ENCODE assay signal across 24 cellular contexts in genomic region chr7:91778416-91778815, GRCh38.
"Had no signal": no experiment of that assay in that cellular context is flagged by ENCODE, and none has a peak within 500 bp of the region (broad histone marks: within the 10 kb centered on the region; RNA-seq: fewer than 3 reads in every experiment).

No MANE protein-coding gene starts in this region.

- H3K36me3 Mint-ChIP-seq: natural killer cell treated with Interleukin-12 subunit alpha and Interleukin-12 subunit beta and Interleukin-15 and Interleukin-18, amount 100 ng/mL, for 72 hours; stimulated activated effector memory CD8-positive, alpha-beta T cell treated with anti-CD3 and anti-CD28 coated beads, Interleukin-12 subunit alpha, Interleukin-12 subunit beta, amount 100 ng/mL, for 72 hours had no signal

- H3K4me1 Mint-ChIP-seq: stimulated activated effector memory CD8-positive, alpha-beta T cell treated with anti-CD3 and anti-CD28 coated beads, Interleukin-12 subunit alpha, Interleukin-12 subunit beta, amount 100 ng/mL, for 72 hours had no signal

- H3K27me3 ChIP-seq: dorsolateral prefrontal cortex, esophagus muscularis mucosa, foreskin keratinocyte, heart right ventricle, left lung, sigmoid colon, stomach, thyroid gland had no signal

- H3K9me3 ChIP-seq: esophagus muscularis mucosa, left lung, psoas muscle, sigmoid colon, stomach, thyroid gland had no signal

- H3K27ac Mint-ChIP-seq: natural killer cell treated with Interleukin-12 subunit alpha and Interleukin-12 subunit beta and Interleukin-15 and Interleukin-18, amount 100 ng/mL, for 72 hours; stimulated activated effector memory CD8-positive, alpha-beta T cell treated with anti-CD3 and anti-CD28 coated beads, Interleukin-12 subunit alpha, Interleukin-12 subunit beta, amount 100 ng/mL, for 72 hours had no signal

- ATAC-seq: foreskin keratinocyte; left cardiac atrium; left lung; natural killer cell treated with Interleukin-12 subunit alpha and Interleukin-12 subunit beta and Interleukin-15 and Interleukin-18, amount 100 ng/mL, for 72 hours; psoas muscle; right cardiac atrium; stimulated activated effector memory CD8-positive, alpha-beta T cell treated with anti-CD3 and anti-CD28 coated beads, Interleukin-12 subunit alpha, Interleukin-12 subunit beta, amount 100 ng/mL, for 72 hours had no signal

- H3K36me3 ChIP-seq: esophagus muscularis mucosa, heart right ventricle, left lung, sigmoid colon, stomach, thyroid gland had no signal

- H3K4me3 Mint-ChIP-seq: natural killer cell treated with Interleukin-12 subunit alpha and Interleukin-12 subunit beta and Interleukin-15 and Interleukin-18, amount 100 ng/mL, for 72 hours; stimulated activated effector memory CD8-positive, alpha-beta T cell treated with anti-CD3 and anti-CD28 coated beads, Interleukin-12 subunit alpha, Interleukin-12 subunit beta, amount 100 ng/mL, for 72 hours had no signal

- H3K9me3 Mint-ChIP-seq: natural killer cell treated with Interleukin-12 subunit alpha and Interleukin-12 subunit beta and Interleukin-15 and Interleukin-18, amount 100 ng/mL, for 72 hours; stimulated activated effector memory CD8-positive, alpha-beta T cell treated with anti-CD3 and anti-CD28 coated beads, Interleukin-12 subunit alpha, Interleukin-12 subunit beta, amount 100 ng/mL, for 72 hours had no signal

- FAIRE-seq: islet of Langerhans had no signal

- DNase-seq: cerebellar nuclear complex; cortex of kidney; dorsolateral prefrontal cortex; effector CD4-positive, alpha-beta T cell; foreskin keratinocyte; glutamatergic neuron; heart right ventricle; hippocampal formation; left cardiac atrium; left lung; mesenchymal stem cell; nucleus accumbens; psoas muscle; right cardiac atrium; sigmoid colon; stimulated activated CD4-positive, alpha-beta T cell treated with anti-CD3 and anti-CD28 coated beads, Interleukin-2, amount 100 ng/mL, for 24 hours; stimulated activated CD4-positive, alpha-beta T cell treated with anti-CD3 and anti-CD28 coated beads, Interleukin-4, amount 100 ng/mL, for 24 hours; stimulated activated naive CD4-positive, alpha-beta T cell treated with Interleukin-2 at 50 U/mL for 16 hours; stomach; thyroid gland had no signal

- H3K4me3 ChIP-seq: dorsolateral prefrontal cortex, esophagus muscularis mucosa, heart right ventricle, left lung, psoas muscle, sigmoid colon, stomach, thyroid gland had no signal

- H3K27ac ChIP-seq: dorsolateral prefrontal cortex, esophagus muscularis mucosa, foreskin keratinocyte, left lung, psoas muscle, sigmoid colon, stomach, thyroid gland had no signal

- H3K4me1 ChIP-seq: esophagus muscularis mucosa, foreskin keratinocyte, left lung, psoas muscle, stomach, thyroid gland had no signal
